Comparison of ENCODE assay signal across 28 cellular contexts in the genomic region with DNA sequence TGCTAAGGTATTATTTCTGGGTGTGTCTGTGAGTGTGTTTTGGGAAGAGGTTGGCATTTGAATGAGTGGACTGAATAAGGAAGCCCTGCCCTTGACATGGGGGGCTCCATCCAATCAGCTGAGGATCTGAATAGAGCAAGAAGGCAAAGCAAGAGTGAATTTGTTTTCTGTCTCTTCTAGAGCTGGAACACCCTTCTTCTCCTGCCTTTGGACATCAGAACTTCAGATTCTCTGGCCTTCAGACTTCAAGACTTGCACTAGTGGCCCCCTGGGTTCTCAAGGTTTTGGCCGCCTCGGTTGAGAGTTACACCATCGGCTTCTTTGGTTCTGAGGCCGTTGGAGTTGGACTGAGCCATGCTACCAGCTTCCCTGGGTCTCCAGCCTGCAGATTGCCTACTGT.
"Had no signal": no experiment of that assay in that cellular context is flagged by ENCODE, and none has a peak within 500 bp of the region (broad histone marks: within the 10 kb centered on the region; RNA-seq: fewer than 3 reads in every experiment).

No MANE protein-coding gene starts in this region.

- H3K27me3 Mint-ChIP-seq: dendritic cell treated with granulocyte-macrophage colony-stimulating factor and Interleukin-4, amounts not matched to agents 40 ng/mL and 50 ng/mL, for 4 days; effector memory CD8-positive, alpha-beta T cell; naive B cell had no signal

- DNase-seq: colonic mucosa; cortex of kidney; effector CD8-positive, alpha-beta T cell; effector memory CD8-positive, alpha-beta T cell; endodermal cell; erythroblast; esophagus squamous epithelium; foreskin fibroblast; foreskin melanocyte; gastrocnemius medialis; glutamatergic neuron; head of caudate nucleus; heart right ventricle; hippocampal formation; left cardiac atrium; left lung; left ventricle myocardium superior; lower lobe of right lung; mesenchymal stem cell; mucosa of descending colon; naive B cell; naive thymus-derived CD8-positive, alpha-beta T cell had no signal

- H3K4me3 Mint-ChIP-seq: dendritic cell treated with granulocyte-macrophage colony-stimulating factor and Interleukin-4, amounts not matched to agents 40 ng/mL and 50 ng/mL, for 4 days; effector memory CD8-positive, alpha-beta T cell; endodermal cell; mesothelial cell of epicardium; naive B cell; naive thymus-derived CD8-positive, alpha-beta T cell had no signal

- H3K4me3 ChIP-seq: colonic mucosa, esophagus squamous epithelium, gastrocnemius medialis, heart right ventricle, left lung, lower lobe of right lung, mucosa of descending colon had no signal

- H3K9me3 Mint-ChIP-seq: endodermal cell, mesothelial cell of epicardium, naive B cell had no signal

- H3K4me1 ChIP-seq: colonic mucosa, esophagus squamous epithelium, gastrocnemius medialis, heart right ventricle, left lung, lower lobe of right lung had no signal

- H3K36me3 ChIP-seq: colonic mucosa, esophagus squamous epithelium, gastrocnemius medialis, heart right ventricle, left lung, lower lobe of right lung had no signal

- H3K27ac Mint-ChIP-seq: dendritic cell treated with granulocyte-macrophage colony-stimulating factor and Interleukin-4, amounts not matched to agents 40 ng/mL and 50 ng/mL, for 4 days; effector memory CD8-positive, alpha-beta T cell; endodermal cell; mesothelial cell of epicardium; naive B cell; naive thymus-derived CD8-positive, alpha-beta T cell had no signal

- H3K4me1 Mint-ChIP-seq: mesothelial cell of epicardium; naive B cell; naive thymus-derived CD8-positive, alpha-beta T cell had no signal

- H3K36me3 Mint-ChIP-seq: mesothelial cell of epicardium; naive B cell; naive thymus-derived CD8-positive, alpha-beta T cell had no signal

- FAIRE-seq: endometrium, islet of Langerhans, keratinocyte had no signal

- H3K27me3 ChIP-seq: colonic mucosa, gastrocnemius medialis, left lung had no signal

- H3K9me3 ChIP-seq: colonic mucosa, esophagus squamous epithelium, gastrocnemius medialis, heart right ventricle, left lung, lower lobe of right lung, mucosa of descending colon had no signal

- H3K27ac ChIP-seq: colonic mucosa, epithelial cell of prostate, esophagus squamous epithelium, gastrocnemius medialis, heart right ventricle, left lung, lower lobe of right lung had no signal
